22 cellular contexts compared by ENCODE assay signal in genomic region chr3:107993771-107994170, GRCh38.
A peak's percentile ranks its signal among the peaks of the same experiment; 100 is the strongest.
DNase-seq lines count a peak whose midpoint lies in the region; ATAC-seq and TF ChIP-seq lines count a peak whose summit lies in the region.
"Had no signal": no experiment of that assay in that cellular context is flagged by ENCODE, and none has a peak within 500 bp of the region (broad histone marks: within the 10 kb centered on the region; RNA-seq: fewer than 3 reads in every experiment).

No MANE protein-coding gene starts in this region.

- DNase-seq in AG09319 (ENCODE audit: extremely low read depth, low read depth), result peak; percentile 3
- peak; percentile 52 for DNase-seq in M059J (ENCODE audit: low read depth)
- DNase-seq in chondrocyte (ENCODE audit: low spot score), result no peak
- peak; percentile 66 for DNase-seq in kidney tubule cell (ENCODE audit: low spot score)
- no peak for DNase-seq in aorta
- DNase-seq in effector CD8-positive, alpha-beta T cell (lab: John Stamatoyannopoulos, UW), result no peak
- no peak for DNase-seq in COLO668 (lab: John Stamatoyannopoulos, UW; ENCODE audit: unreplicated experiment)
- DNase-seq: activated CD4-positive, alpha-beta T cell treated with anti-CD3 and anti-CD28 coated beads, Interleukin-2, amount 10 ng/mL, durations not matched to agents 24 days and 14 days; activated naive CD4-positive, alpha-beta T cell treated with anti-CD3 and anti-CD28 coated beads for 36 hours; AML-193; endodermal cell; MV-4-11; NCI-H2029; NCI-H526; OCI-M1; retina; stimulated activated CD4-positive, alpha-beta T cell treated with anti-CD3 and anti-CD28 coated beads, Interleukin-2, amount 100 ng/mL, for 24 hours had no signal

- peak overlapping the region; percentile 92 for H3K27ac Mint-ChIP-seq in chondrocyte (ENCODE audit: unreplicated experiment)
- H3K27ac Mint-ChIP-seq: activated CD4-positive, alpha-beta T cell treated with anti-CD3 and anti-CD28 coated beads, Interleukin-2, amount 10 ng/mL, durations not matched to agents 24 days and 14 days; activated naive CD4-positive, alpha-beta T cell treated with anti-CD3 and anti-CD28 coated beads for 36 hours; endodermal cell; neural progenitor cell had no signal

- ATAC-seq in aorta (ENCODE audit: low FRiP score) (no peak), GM21737 (IDR thresholded peaks at IDR 0.05; ENCODE audit: unreplicated experiment) (no peak)
- ATAC-seq: HepG2 had no signal

- H3K27me3 Mint-ChIP-seq in chondrocyte (ENCODE audit: low read depth), result no peaks in the 10 kb centered on the region

- H3K4me3 ChIP-seq in aorta (ENCODE audit: low read length in 2 of 2), result no peak overlapping the region
- H3K4me3 ChIP-seq: body of pancreas, neural progenitor cell, SK-N-MC had no signal

- no peak overlapping the region for H3K27ac ChIP-seq in aorta (ENCODE audit: low read depth in 1 of 2, low read length in 2 of 2)
- H3K27ac ChIP-seq: neural progenitor cell, SK-N-MC had no signal

- no peaks in the 10 kb centered on the region for H3K27me3 ChIP-seq in aorta (ENCODE audit: control insufficient read depth in 1 of 2, insufficient read depth in 2 of 2, low read length in 1 of 2)
- H3K27me3 ChIP-seq: body of pancreas, neural progenitor cell had no signal

- no peaks in the 10 kb centered on the region for H3K9me3 Mint-ChIP-seq in chondrocyte (ENCODE audit: low read depth)
- H3K9me3 Mint-ChIP-seq: activated naive CD4-positive, alpha-beta T cell treated with anti-CD3 and anti-CD28 coated beads for 36 hours; endodermal cell; neural progenitor cell had no signal

- no peak overlapping the region for H3K4me3 Mint-ChIP-seq in chondrocyte (ENCODE audit: unreplicated experiment)
- H3K4me3 Mint-ChIP-seq: activated CD4-positive, alpha-beta T cell treated with anti-CD3 and anti-CD28 coated beads, Interleukin-2, amount 10 ng/mL, durations not matched to agents 24 days and 14 days; activated naive CD4-positive, alpha-beta T cell treated with anti-CD3 and anti-CD28 coated beads for 36 hours; endodermal cell; neural progenitor cell had no signal

- peaks cover 50% of the 10 kb centered on the region for H3K4me1 Mint-ChIP-seq in chondrocyte (ENCODE audit: low read depth)
- H3K4me1 Mint-ChIP-seq: activated CD4-positive, alpha-beta T cell treated with anti-CD3 and anti-CD28 coated beads, Interleukin-2, amount 10 ng/mL, durations not matched to agents 24 days and 14 days had no signal

- H3K9me3 ChIP-seq in aorta (ENCODE audit: control insufficient read depth, low read length), result no peaks in the 10 kb centered on the region
- H3K9me3 ChIP-seq: body of pancreas had no signal

- no peak for TF ChIP-seq CTCF in AG09319 (IDR thresholded peaks at IDR 0.05; ENCODE audit: low read depth, low read length)
- no peak for TF ChIP-seq CTCF in chondrocyte (IDR thresholded peaks at IDR 0.05)

- 71 to 91% methylated on average over 1 of the region's 1 CpG for WGBS in aorta, 2 donors

- H3K4me1 ChIP-seq in aorta (ENCODE audit: control insufficient read depth in 1 of 2, insufficient read depth in 2 of 2, low read length in 2 of 2), result no peaks in the 10 kb centered on the region
- H3K4me1 ChIP-seq: body of pancreas, neural progenitor cell had no signal

- H3K36me3 ChIP-seq in aorta (ENCODE audit: control insufficient read depth in 1 of 2, insufficient read depth in 2 of 2, low read length in 1 of 2), result no peaks in the 10 kb centered on the region
- H3K36me3 ChIP-seq: neural progenitor cell had no signal

- intact Hi-C loops in aorta (cut with DNase I), result no loop called here

- H3K36me3 Mint-ChIP-seq in chondrocyte (ENCODE audit: low read depth), result no peaks in the 10 kb centered on the region
- H3K36me3 Mint-ChIP-seq: neural progenitor cell had no signal

Comparison
In these comparisons a context has a peak if more than half of its experiments do, and no peak if none do; other contexts are left out.
1. DNase-seq: peak in AG09319 (single experiment), M059J (single experiment) and kidney tubule cell (single experiment); none in chondrocyte (single experiment), aorta (0 of 2), effector CD8-positive, alpha-beta T cell (single experiment) and COLO668 (single experiment).